ENCODE assay signal across 1 cellular context in the genomic region with DNA sequence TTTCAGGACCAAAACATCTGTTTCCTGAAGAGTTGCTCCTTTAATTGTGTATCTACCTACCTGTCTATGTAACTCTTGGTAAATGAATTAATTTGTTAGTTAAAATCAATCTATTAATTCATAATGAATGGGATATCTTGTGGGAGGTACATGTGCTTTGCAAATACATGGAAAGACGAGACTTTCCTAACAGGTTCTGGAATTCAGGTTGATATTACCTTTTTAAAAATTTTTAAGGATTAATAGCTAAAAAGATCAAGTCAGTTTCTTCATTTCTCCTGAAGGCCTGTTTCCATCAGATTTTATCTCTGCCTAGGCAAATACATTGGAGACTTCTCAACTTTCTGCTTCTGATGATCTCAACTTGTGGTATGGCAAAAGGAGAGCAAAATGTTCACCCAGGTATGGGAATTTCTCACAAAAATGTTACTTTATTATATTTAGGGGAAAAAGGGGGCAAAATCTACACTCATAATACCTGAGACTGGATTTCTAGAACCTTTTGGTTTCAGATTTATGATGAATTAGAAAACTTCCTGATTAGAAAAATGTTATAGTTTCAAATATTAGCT.
TF ChIP-seq lines count a peak whose summit lies in the region.

No MANE protein-coding gene starts in this region.

TF ChIP-seq in IMR-90, 13 proteins besides CTCF, POLR2A, EP300 and RAD21:
- TF ChIP-seq BHLHE40 (IDR thresholded peaks at IDR 0.05; ENCODE audit: low read depth, low read length), result no peak
- no peak for TF ChIP-seq SMC3 (IDR thresholded peaks at IDR 0.05; ENCODE audit: low read depth, low read length)
- no peak for TF ChIP-seq MAFK (IDR thresholded peaks at IDR 0.05; ENCODE audit: low read depth, low read length)
- no peak for TF ChIP-seq RFX5 (IDR thresholded peaks at IDR 0.05; ENCODE audit: low read depth, low read length)
- TF ChIP-seq, protein P1, sequence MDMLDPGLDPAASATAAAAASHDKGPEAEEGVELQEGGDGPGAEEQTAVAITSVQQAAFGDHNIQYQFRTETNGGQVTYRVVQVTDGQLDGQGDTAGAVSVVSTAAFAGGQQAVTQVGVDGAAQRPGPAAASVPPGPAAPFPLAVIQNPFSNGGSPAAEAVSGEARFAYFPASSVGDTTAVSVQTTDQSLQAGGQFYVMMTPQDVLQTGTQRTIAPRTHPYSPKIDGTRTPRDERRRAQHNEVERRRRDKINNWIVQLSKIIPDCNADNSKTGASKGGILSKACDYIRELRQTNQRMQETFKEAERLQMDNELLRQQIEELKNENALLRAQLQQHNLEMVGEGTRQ (IDR thresholded peaks at IDR 0.05; ENCODE audit: low read depth, low read length), result no peak
- no peak for TF ChIP-seq FOS (IDR thresholded peaks at IDR 0.05; ENCODE audit: low read depth, low read length)
- no peak for TF ChIP-seq CEBPB (IDR thresholded peaks at IDR 0.05; ENCODE audit: low read depth, low read length)
- TF ChIP-seq NFE2L2 (IDR thresholded peaks at IDR 0.05; ENCODE audit: low read depth, low read length), result no peak
- TF ChIP-seq RCOR1 (IDR thresholded peaks at IDR 0.05; ENCODE audit: insufficient replicate concordance, low read length), result no peak
- TF ChIP-seq MAZ (IDR thresholded peaks at IDR 0.05; ENCODE audit: borderline replicate concordance, low read depth, low read length), result no peak
- no peak for TF ChIP-seq ELK1 (IDR thresholded peaks at IDR 0.05; ENCODE audit: borderline replicate concordance, low read depth, low read length)
- no peak for TF ChIP-seq CHD1 (IDR thresholded peaks at IDR 0.05; ENCODE audit: low read depth, low read length)
